Comparison of ENCODE assay signal across 1 cellular context in the genomic region with DNA sequence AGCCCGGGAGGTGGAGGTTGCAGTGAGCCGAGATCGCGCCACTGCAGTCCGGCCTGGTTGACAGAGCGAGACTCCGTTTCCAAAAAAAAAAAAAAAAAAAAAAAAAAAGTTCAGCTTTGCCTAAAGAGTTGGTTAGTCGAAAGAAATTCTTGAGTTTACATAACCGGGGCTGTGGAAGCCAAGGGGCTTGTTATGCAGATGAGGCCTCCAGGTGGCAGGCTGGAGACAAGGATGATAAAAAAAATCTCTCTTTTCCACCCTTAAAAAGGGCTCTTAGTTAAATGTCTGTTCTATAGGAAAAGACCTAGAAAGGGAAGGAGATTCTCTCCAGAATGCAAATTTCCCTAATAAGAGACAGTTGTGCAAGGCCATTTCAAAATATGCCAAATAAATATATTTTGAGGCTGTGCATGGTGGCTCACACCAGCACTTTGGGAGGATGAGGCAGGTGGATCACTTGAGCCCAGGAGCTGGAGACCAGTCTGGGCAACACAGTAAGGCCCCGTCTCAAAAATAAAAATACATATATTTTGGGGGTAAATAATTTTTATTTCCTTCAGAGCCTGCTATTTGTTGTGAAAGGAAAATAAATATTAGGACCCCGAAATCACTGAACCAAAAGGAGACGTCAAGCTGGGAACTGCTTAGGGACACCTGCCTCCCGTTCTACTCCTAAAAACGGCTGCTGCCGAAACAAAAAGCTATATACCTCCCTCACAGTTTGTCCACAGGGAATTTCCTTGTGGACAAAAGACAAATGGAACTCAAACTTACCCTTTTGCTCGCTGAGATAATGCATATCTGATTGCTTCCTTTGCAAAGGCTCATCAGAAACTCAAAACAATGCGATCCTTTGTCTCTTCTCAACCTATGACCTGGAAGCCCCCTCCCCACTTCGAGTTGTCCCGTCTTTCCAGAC.
TF ChIP-seq lines count a peak whose summit lies in the region.

No MANE protein-coding gene starts in this region.

TF ChIP-seq in SK-N-SH treated with all-trans-retinoic acid at 6 μM for 48 hours, 23 proteins besides CTCF, POLR2A, EP300 and RAD21 (continued from another document):
- TF ChIP-seq, protein P1, sequence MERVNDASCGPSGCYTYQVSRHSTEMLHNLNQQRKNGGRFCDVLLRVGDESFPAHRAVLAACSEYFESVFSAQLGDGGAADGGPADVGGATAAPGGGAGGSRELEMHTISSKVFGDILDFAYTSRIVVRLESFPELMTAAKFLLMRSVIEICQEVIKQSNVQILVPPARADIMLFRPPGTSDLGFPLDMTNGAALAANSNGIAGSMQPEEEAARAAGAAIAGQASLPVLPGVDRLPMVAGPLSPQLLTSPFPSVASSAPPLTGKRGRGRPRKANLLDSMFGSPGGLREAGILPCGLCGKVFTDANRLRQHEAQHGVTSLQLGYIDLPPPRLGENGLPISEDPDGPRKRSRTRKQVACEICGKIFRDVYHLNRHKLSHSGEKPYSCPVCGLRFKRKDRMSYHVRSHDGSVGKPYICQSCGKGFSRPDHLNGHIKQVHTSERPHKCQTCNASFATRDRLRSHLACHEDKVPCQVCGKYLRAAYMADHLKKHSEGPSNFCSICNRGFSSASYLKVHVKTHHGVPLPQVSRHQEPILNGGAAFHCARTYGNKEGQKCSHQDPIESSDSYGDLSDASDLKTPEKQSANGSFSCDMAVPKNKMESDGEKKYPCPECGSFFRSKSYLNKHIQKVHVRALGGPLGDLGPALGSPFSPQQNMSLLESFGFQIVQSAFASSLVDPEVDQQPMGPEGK (CRISPR knock-in tag; IDR thresholded peaks at IDR 0.05; ENCODE audit: borderline replicate concordance): no peak
- TF ChIP-seq GLIS3 (CRISPR knock-in tag; IDR thresholded peaks at IDR 0.05) (no peak), ESRRG (CRISPR knock-in tag; IDR thresholded peaks at IDR 0.05) (no peak), ZFP3 (CRISPR knock-in tag; IDR thresholded peaks at IDR 0.05) (no peak), BACH2 (CRISPR knock-in tag; IDR thresholded peaks at IDR 0.05; ENCODE audit: borderline replicate concordance) (no peak)
- TF ChIP-seq, protein P2, sequence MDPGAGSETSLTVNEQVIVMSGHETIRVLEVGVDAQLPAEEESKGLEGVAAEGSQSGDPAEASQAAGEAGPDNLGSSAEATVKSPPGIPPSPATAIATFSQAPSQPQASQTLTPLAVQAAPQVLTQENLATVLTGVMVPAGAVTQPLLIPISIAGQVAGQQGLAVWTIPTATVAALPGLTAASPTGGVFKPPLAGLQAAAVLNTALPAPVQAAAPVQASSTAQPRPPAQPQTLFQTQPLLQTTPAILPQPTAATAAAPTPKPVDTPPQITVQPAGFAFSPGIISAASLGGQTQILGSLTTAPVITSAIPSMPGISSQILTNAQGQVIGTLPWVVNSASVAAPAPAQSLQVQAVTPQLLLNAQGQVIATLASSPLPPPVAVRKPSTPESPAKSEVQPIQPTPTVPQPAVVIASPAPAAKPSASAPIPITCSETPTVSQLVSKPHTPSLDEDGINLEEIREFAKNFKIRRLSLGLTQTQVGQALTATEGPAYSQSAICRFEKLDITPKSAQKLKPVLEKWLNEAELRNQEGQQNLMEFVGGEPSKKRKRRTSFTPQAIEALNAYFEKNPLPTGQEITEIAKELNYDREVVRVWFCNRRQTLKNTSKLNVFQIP (CRISPR knock-in tag; IDR thresholded peaks at IDR 0.05; ENCODE audit: borderline replicate concordance, low read depth): no peak
